ENCODE assay signal across 8 cellular contexts in the genomic region with DNA sequence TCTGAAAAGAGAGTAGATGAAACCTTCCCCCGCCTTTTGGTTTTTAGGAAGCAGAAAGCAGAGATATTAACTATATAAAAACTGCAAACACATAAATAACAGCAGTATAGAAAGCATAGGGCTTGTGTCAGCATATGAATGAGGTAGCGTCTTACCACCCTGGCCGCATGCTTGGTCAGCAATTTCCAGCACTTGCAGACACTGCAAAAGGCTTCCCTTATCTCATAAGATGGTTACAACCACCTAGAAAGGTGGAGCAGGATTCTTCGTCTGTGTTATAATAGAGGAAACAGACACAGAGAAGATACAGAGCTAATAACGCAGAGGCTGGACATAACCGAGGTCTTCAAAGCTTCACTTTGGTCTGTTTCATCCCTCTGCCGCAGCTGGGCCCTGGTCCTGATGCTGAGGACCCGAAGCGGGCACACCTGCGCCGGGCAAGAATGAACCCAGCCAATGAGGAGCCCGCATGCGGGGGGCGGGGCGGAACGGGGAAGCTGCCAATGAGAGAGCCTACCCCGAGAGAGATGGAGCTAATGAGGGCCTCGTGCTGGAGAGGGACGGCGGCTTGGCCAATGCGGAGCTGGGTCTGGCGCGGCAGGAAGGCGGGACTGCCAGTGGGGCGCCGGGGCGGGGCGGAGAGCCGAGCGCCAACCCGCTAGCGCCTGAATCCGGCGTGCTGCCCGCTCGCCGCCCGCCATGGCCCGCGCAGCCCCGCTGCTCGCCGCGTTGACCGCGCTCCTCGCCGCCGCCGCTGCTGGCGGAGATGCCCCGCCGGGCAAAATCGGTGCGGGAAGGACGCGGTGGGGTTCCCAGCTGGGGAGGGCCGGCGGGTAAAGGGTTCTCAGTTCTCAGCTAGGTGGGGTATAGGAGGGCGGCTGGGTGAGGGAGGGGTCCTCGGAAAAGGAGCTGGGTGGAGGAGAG. TPM values are rescaled to one million over a fixed set of nuclear protein-coding genes. Genes with fewer than 3 reads are reported as not detected.
DNase-seq lines count a peak whose midpoint lies in the region; ATAC-seq and TF ChIP-seq lines count a peak whose summit lies in the region.

A gene with protein sequence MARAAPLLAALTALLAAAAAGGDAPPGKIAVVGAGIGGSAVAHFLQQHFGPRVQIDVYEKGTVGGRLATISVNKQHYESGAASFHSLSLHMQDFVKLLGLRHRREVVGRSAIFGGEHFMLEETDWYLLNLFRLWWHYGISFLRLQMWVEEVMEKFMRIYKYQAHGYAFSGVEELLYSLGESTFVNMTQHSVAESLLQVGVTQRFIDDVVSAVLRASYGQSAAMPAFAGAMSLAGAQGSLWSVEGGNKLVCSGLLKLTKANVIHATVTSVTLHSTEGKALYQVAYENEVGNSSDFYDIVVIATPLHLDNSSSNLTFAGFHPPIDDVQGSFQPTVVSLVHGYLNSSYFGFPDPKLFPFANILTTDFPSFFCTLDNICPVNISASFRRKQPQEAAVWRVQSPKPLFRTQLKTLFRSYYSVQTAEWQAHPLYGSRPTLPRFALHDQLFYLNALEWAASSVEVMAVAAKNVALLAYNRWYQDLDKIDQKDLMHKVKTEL (plus strand): TSS at position 677 of the 924 bp plus-strand sequence. CDS start 23 bp downstream, at position 700.

- H3K9ac ChIP-seq in SK-N-SH: peak within 1 kb of the TSS; percentile 72

- peak; percentile 100 for ATAC-seq in HG02610 (IDR thresholded peaks at IDR 0.05; ENCODE audit: unreplicated experiment)

- peaks cover 24 to 32% of the 10 kb centered on the region in 2 experiments for H3K36me3 ChIP-seq in SK-N-SH (replicated peaks in 1 of 2; ENCODE audit: control insufficient read depth in 1 of 2, insufficient read depth in 2 of 2, low read length in 1 of 2)

- no peak for TF ChIP-seq EP300 in SK-N-SH (IDR thresholded peaks at IDR 0.05; ENCODE audit: borderline replicate concordance in 1 of 2, low read depth in 1 of 2, low read length in 1 of 2)

- H3K9me3 ChIP-seq in SK-N-SH: no peaks in the 10 kb centered on the region

- no peaks in the 10 kb centered on the region for H3K27me3 ChIP-seq in SK-N-SH (ENCODE audit: insufficient read depth)

- H3K4me1 ChIP-seq in SK-N-SH (ENCODE audit: control insufficient read depth in 1 of 2, insufficient read depth in 2 of 2, low read depth in 1 of 2, low read length in 1 of 2): peaks cover 0 to 12% of the 10 kb centered on the region in 2 experiments; a peak in 1 of 4 replicates

- H3K27ac ChIP-seq in SK-N-SH (ENCODE audit: low read depth in 2 of 2, low read length in 1 of 2) (peak within 1 kb of the TSS in 1 of 2 experiments; percentile 84; a peak in 2 of 4 replicates), temporal lobe (ENCODE audit: low read depth, low read length) (peak within 1 kb of the TSS; percentile 76)

- WGBS in SK-N-SH (ENCODE audit: low lambda C conversion rate): 3% methylated on average over 28 of the region's 61 CpGs

- H3K79me2 ChIP-seq in SK-N-SH (ENCODE audit: insufficient read depth): peaks cover 2% of the 10 kb centered on the region; the same call in 1 of the 2 replicates

- DNase-seq in GM10248 (ENCODE audit: extremely low spot score): peak; percentile 98
- peak; percentile 86 for DNase-seq in NCI-H1092 (lab: John Stamatoyannopoulos, UW)
- peak; percentile 98 for DNase-seq in SK-N-SH
- DNase-seq in activated naive CD4-positive, alpha-beta T cell treated with anti-CD3 and anti-CD28 coated beads, Interleukin-2, amount 50 U/mL, for 16 hours: peak; percentile 98
- peak; percentile 97 for DNase-seq in glomerular visceral epithelial cell (ENCODE audit: extremely low spot score)
- DNase-seq in occipital lobe (lab: John Stamatoyannopoulos, UW): peak; percentile 98

- H3F3A ChIP-seq in SK-N-SH (replicated peaks; ENCODE audit: insufficient read depth): peaks cover 25% of the 10 kb centered on the region

- H2AFZ ChIP-seq in SK-N-SH (ENCODE audit: low read depth): peak within 1 kb of the TSS; percentile 85

- H3K4me2 ChIP-seq in SK-N-SH: peak within 1 kb of the TSS; percentile 90

- peak within 1 kb of the TSS; percentile 62 to 85 for H3K4me3 ChIP-seq in SK-N-SH (ENCODE audit: low read depth in 2 of 2, low read length in 1 of 2)

- POLR2A ChIA-PET in GM10248 (lab: Yijun Ruan, JAX) (interaction anchor here (1.5 kb wide), 1 partner anchor 13 kb away, joined by 5 read pairs; a partner anchor contains a TSS), SK-N-SH (lab: Yijun Ruan, JAX) (interaction anchor here (0.8 to 4.1 kb wide), 9 partner anchors 10 to 194 kb away, joined by 3 to 38 read pairs (median 3); a partner anchor contains a TSS)

- CTCF ChIA-PET in GM10248 (lab: Yijun Ruan, JAX) (interaction anchor here (0.9 to 12.6 kb wide), 9 partner anchors 12 to 194 kb away, joined by 3 to 186 read pairs (median 6); a partner anchor contains a TSS), SK-N-SH (lab: Yijun Ruan, JAX) (interaction anchor here (0.9 to 41.4 kb wide), 12 partner anchors 8 to 207 kb away, joined by 3 to 1751 read pairs (median 6); a partner anchor contains a TSS)

- no peak for TF ChIP-seq RAD21 in SK-N-SH (IDR thresholded peaks at IDR 0.05; ENCODE audit: low read length)

- H4K20me1 ChIP-seq in SK-N-SH (ENCODE audit: insufficient read depth): no peaks in the 10 kb centered on the region

- H3K9me2 ChIP-seq in SK-N-SH: no peaks in the 10 kb centered on the region

- TF ChIP-seq CTCF in GM10248 (IDR thresholded peaks at IDR 0.05; ENCODE audit: control extremely low read depth, extremely low read depth, low read depth, missing control alignments) (no peak), SK-N-SH (IDR thresholded peaks at IDR 0.05) (no peak)

TF ChIP-seq in SK-N-SH, 30 proteins besides CTCF, POLR2A, EP300 and RAD21 (continues in another document):
- TF ChIP-seq YY1 (IDR thresholded peaks at IDR 0.05; ENCODE audit: low read depth) (peak; percentile 46; the same call in 1 of the 2 replicates), GATA2 (CRISPR knock-in tag; IDR thresholded peaks at IDR 0.05) (peak; percentile 25; the same call in 1 of the 2 replicates), TCF12 (IDR thresholded peaks at IDR 0.05) (no peak), FOXM1 (IDR thresholded peaks at IDR 0.05; ENCODE audit: low read depth) (no peak), MEF2A (IDR thresholded peaks at IDR 0.05; ENCODE audit: borderline replicate concordance, low read depth) (no peak), FOSL2 (IDR thresholded peaks at IDR 0.05; ENCODE audit: borderline replicate concordance, low read depth) (no peak), GABPA (IDR thresholded peaks at IDR 0.05; ENCODE audit: low read depth) (no peak), TAF1 (IDR thresholded peaks at IDR 0.05; ENCODE audit: borderline replicate concordance, low read depth, low read length) (no peak), TEAD4 (IDR thresholded peaks at IDR 0.05; ENCODE audit: borderline replicate concordance, insufficient read depth) (no peak), MXI1 (IDR thresholded peaks at IDR 0.05; ENCODE audit: low read depth, low read length) (peak; percentile 88), NRF1 (IDR thresholded peaks at IDR 0.05; ENCODE audit: low read depth, low read length) (peak; percentile 42; the same call in 1 of the 2 replicates)
- TF ChIP-seq, protein P1, sequence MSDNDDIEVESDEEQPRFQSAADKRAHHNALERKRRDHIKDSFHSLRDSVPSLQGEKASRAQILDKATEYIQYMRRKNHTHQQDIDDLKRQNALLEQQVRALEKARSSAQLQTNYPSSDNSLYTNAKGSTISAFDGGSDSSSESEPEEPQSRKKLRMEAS (IDR thresholded peaks at IDR 0.05; ENCODE audit: low read depth): no peak
- TF ChIP-seq, protein P2, sequence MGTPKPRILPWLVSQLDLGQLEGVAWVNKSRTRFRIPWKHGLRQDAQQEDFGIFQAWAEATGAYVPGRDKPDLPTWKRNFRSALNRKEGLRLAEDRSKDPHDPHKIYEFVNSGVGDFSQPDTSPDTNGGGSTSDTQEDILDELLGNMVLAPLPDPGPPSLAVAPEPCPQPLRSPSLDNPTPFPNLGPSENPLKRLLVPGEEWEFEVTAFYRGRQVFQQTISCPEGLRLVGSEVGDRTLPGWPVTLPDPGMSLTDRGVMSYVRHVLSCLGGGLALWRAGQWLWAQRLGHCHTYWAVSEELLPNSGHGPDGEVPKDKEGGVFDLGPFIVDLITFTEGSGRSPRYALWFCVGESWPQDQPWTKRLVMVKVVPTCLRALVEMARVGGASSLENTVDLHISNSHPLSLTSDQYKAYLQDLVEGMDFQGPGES (IDR thresholded peaks at IDR 0.05; ENCODE audit: low read depth, low read length): peak; percentile 55; the same call in 1 of the 2 replicates
- TF ChIP-seq, protein P3, sequence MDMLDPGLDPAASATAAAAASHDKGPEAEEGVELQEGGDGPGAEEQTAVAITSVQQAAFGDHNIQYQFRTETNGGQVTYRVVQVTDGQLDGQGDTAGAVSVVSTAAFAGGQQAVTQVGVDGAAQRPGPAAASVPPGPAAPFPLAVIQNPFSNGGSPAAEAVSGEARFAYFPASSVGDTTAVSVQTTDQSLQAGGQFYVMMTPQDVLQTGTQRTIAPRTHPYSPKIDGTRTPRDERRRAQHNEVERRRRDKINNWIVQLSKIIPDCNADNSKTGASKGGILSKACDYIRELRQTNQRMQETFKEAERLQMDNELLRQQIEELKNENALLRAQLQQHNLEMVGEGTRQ (IDR thresholded peaks at IDR 0.05; ENCODE audit: borderline replicate concordance, low read depth, low read length): no peak
- TF ChIP-seq, protein P4, sequence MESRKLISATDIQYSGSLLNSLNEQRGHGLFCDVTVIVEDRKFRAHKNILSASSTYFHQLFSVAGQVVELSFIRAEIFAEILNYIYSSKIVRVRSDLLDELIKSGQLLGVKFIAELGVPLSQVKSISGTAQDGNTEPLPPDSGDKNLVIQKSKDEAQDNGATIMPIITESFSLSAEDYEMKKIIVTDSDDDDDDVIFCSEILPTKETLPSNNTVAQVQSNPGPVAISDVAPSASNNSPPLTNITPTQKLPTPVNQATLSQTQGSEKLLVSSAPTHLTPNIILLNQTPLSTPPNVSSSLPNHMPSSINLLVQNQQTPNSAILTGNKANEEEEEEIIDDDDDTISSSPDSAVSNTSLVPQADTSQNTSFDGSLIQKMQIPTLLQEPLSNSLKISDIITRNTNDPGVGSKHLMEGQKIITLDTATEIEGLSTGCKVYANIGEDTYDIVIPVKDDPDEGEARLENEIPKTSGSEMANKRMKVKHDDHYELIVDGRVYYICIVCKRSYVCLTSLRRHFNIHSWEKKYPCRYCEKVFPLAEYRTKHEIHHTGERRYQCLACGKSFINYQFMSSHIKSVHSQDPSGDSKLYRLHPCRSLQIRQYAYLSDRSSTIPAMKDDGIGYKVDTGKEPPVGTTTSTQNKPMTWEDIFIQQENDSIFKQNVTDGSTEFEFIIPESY (IDR thresholded peaks at IDR 0.05; ENCODE audit: borderline replicate concordance, low read depth): no peak

RNA-seq across cellular contexts. Expression of the gene that starts here (rescaled TPM):
- polyA plus RNA-seq in SK-N-SH (2012; rRNA removed): 17.4 and 17.5 TPM in 2 replicates
- 11.3 and 13.9 TPM in 2 replicates for polyA plus RNA-seq in SK-N-SH (2012; cell fraction: cytosol; rRNA removed)
- 22.3 and 27.6 TPM in 2 replicates for polyA plus RNA-seq in SK-N-SH (2012; cell fraction: nucleus; rRNA removed)
- total RNA-seq in occipital lobe (11.9 TPM), temporal lobe (7.9 TPM)
